Comparison of ENCODE assay signal across 1 cellular context in the genomic region with DNA sequence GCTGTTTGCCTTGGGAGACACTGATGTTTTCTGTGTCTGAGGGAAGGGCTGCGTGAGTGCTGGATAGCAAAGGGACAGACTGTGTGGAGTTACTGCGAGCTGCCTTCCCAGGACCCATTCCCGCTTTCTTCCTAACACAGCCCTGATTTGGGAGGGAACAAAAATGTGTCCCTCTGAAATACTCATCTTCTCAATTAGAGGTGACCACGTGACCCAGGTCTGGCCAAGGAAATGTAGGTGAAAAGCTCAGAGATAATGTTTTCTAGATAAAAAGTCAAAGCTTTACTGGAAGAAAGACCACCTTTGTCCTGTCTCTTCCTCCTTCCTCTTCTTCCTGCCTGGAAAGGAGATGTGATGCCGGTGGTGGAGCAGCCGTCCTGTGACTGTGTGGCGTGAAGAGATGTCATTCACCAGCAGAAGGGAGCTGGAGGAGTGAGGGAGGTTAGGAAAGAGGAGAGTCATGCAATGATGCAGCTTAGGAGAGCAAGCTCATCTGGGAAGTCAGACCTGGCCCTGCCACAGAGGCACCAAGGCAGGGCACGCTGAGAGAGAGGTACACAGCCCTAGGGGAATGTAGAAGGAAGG.
TF ChIP-seq lines count a peak whose summit lies in the region.

No MANE protein-coding gene starts in this region.

TF ChIP-seq in IMR-90, 13 proteins besides CTCF, POLR2A, EP300 and RAD21:
- no peak for TF ChIP-seq RCOR1 (IDR thresholded peaks at IDR 0.05; ENCODE audit: insufficient replicate concordance, low read length)
- no peak for TF ChIP-seq MAFK (IDR thresholded peaks at IDR 0.05; ENCODE audit: low read depth, low read length)
- TF ChIP-seq CHD1 (IDR thresholded peaks at IDR 0.05; ENCODE audit: low read depth, low read length) = no peak
- TF ChIP-seq, protein P1, sequence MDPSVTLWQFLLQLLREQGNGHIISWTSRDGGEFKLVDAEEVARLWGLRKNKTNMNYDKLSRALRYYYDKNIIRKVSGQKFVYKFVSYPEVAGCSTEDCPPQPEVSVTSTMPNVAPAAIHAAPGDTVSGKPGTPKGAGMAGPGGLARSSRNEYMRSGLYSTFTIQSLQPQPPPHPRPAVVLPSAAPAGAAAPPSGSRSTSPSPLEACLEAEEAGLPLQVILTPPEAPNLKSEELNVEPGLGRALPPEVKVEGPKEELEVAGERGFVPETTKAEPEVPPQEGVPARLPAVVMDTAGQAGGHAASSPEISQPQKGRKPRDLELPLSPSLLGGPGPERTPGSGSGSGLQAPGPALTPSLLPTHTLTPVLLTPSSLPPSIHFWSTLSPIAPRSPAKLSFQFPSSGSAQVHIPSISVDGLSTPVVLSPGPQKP (IDR thresholded peaks at IDR 0.05; ENCODE audit: borderline replicate concordance, low read depth, low read length) = no peak
- TF ChIP-seq MAZ (IDR thresholded peaks at IDR 0.05; ENCODE audit: borderline replicate concordance, low read depth, low read length) = no peak
- no peak for TF ChIP-seq NFE2L2 (IDR thresholded peaks at IDR 0.05; ENCODE audit: low read depth, low read length)
- TF ChIP-seq, protein P2, sequence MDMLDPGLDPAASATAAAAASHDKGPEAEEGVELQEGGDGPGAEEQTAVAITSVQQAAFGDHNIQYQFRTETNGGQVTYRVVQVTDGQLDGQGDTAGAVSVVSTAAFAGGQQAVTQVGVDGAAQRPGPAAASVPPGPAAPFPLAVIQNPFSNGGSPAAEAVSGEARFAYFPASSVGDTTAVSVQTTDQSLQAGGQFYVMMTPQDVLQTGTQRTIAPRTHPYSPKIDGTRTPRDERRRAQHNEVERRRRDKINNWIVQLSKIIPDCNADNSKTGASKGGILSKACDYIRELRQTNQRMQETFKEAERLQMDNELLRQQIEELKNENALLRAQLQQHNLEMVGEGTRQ (IDR thresholded peaks at IDR 0.05; ENCODE audit: low read depth, low read length) = no peak
- TF ChIP-seq FOS (IDR thresholded peaks at IDR 0.05; ENCODE audit: low read depth, low read length) = no peak
- TF ChIP-seq SMC3 (IDR thresholded peaks at IDR 0.05; ENCODE audit: low read depth, low read length) = no peak
- no peak for TF ChIP-seq BHLHE40 (IDR thresholded peaks at IDR 0.05; ENCODE audit: low read depth, low read length)
- TF ChIP-seq RFX5 (IDR thresholded peaks at IDR 0.05; ENCODE audit: low read depth, low read length) = no peak
- TF ChIP-seq CEBPB (IDR thresholded peaks at IDR 0.05; ENCODE audit: low read depth, low read length) = no peak
- TF ChIP-seq MXI1 (IDR thresholded peaks at IDR 0.05; ENCODE audit: borderline replicate concordance, low read depth, low read length) = no peak
TF ChIP-seq in IMR-90: peak in this region for 0.
